ENCODE assay signal across 15 cellular contexts in the genomic region with DNA sequence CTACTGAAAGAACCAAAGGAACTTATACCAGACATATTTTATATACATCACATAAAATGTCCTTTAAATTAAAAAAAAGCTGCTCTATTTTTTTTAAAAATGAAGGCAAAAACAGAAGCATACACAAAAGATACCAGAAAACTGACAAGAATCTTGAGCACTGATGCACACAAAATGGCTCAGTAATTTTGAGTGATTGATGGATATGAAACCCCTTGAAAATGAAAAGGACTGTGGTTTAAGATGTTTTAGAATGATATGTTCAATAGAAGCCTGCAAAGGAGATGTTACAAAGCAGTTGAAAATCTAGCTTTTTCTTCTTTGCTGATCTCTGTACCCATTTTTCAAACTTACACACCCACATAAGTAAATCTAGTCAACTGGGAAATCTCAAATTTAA. TPM values are rescaled to one million over a fixed set of nuclear protein-coding genes. Genes with fewer than 3 reads are reported as not detected.
DNase-seq lines count a peak whose midpoint lies in the region; ATAC-seq, FAIRE-seq and TF ChIP-seq lines count a peak whose summit lies in the region.
"Had no signal": no experiment of that assay in that cellular context is flagged by ENCODE, and none has a peak within 500 bp of the region (broad histone marks: within the 10 kb centered on the region; RNA-seq: fewer than 3 reads in every experiment).

No MANE protein-coding gene starts in this region.

- H2AFZ ChIP-seq in OCI-LY1 (ENCODE audit: low read length) (no peak overlapping the region), astrocyte (ENCODE audit: low read depth, low read length) (no peak overlapping the region)

- TF ChIP-seq CTCF in DOHH2 (IDR thresholded peaks at IDR 0.05; ENCODE audit: low read depth, low read length, poor library complexity, severe bottlenecking): no peak
- no peak for TF ChIP-seq CTCF in OCI-LY1 (IDR thresholded peaks at IDR 0.05; ENCODE audit: low read length)
- TF ChIP-seq CTCF in astrocyte (IDR thresholded peaks at IDR 0.05; ENCODE audit: insufficient read depth, low read depth, low read length): no peak
- no peak for TF ChIP-seq CTCF in ascending aorta (IDR thresholded peaks at IDR 0.05)

- H4K20me1 ChIP-seq in BLaER1 (peaks cover 33% of the 10 kb centered on the region), DOHH2 (ENCODE audit: control insufficient read depth, insufficient read depth, low read depth, low read length) (peaks cover 6% of the 10 kb centered on the region; the same call in 1 of the 2 replicates), OCI-LY1 (ENCODE audit: insufficient read depth, low read length) (no peaks in the 10 kb centered on the region; the same call in 1 of the 2 replicates), astrocyte (ENCODE audit: insufficient read depth, low read length) (peaks cover 5% of the 10 kb centered on the region)

- H3K9me3 ChIP-seq in BLaER1 (no peaks in the 10 kb centered on the region), DOHH2 (ENCODE audit: control insufficient read depth, insufficient read depth, low read length) (no peaks in the 10 kb centered on the region), OCI-LY1 (ENCODE audit: low read length) (no peaks in the 10 kb centered on the region), astrocyte (ENCODE audit: insufficient read depth, low read depth, low read length) (no peaks in the 10 kb centered on the region), ascending aorta (no peaks in the 10 kb centered on the region)
- H3K9me3 ChIP-seq: testis had no signal

- H3K9me2 ChIP-seq in DOHH2 (replicated peaks; ENCODE audit: control insufficient read depth, low read length) (no peaks in the 10 kb centered on the region), OCI-LY1 (ENCODE audit: low read depth, low read length) (no peaks in the 10 kb centered on the region)

- H3F3A ChIP-seq in DOHH2 (ENCODE audit: control insufficient read depth, insufficient read depth) (0 out of 2 replicates have a peak, but pooled peaks cover 3% of the 10 kb centered on the region), OCI-LY1 (ENCODE audit: insufficient read depth, low read length) (no peaks in the 10 kb centered on the region)

- H3K9ac ChIP-seq in BLaER1 (no peak overlapping the region), OCI-LY1 (ENCODE audit: low read length) (peak overlapping the region; percentile 99), astrocyte (ENCODE audit: low read length) (no peak overlapping the region)

- no peak overlapping the region for H3K4me3 ChIP-seq in BLaER1
- peak overlapping the region; percentile 89 for H3K4me3 ChIP-seq in DOHH2 (ENCODE audit: low read length)
- H3K4me3 ChIP-seq in OCI-LY1 (ENCODE audit: low read depth, low read length, poor library complexity, severe bottlenecking): peak overlapping the region; percentile 98
- no peak overlapping the region for H3K4me3 ChIP-seq in astrocyte (ENCODE audit: insufficient read depth, low read depth, low read length)
- H3K4me3 ChIP-seq in ascending aorta: no peak overlapping the region
- H3K4me3 ChIP-seq: testis had no signal

- peaks cover 11% of the 10 kb centered on the region for H3K4me1 Mint-ChIP-seq in astrocyte (ENCODE audit: low read depth, unreplicated experiment)

- ATAC-seq in GM19463 (IDR thresholded peaks at IDR 0.05; ENCODE audit: unreplicated experiment) (no peak), GM19324 (IDR thresholded peaks at IDR 0.05; ENCODE audit: low FRiP score, unreplicated experiment) (no peak)
- ATAC-seq: effector memory CD8-positive, alpha-beta T cell had no signal

- intact Hi-C loops in ascending aorta (cut with DNase I): no loop called here

- DNase-seq in astrocyte (ENCODE audit: low read depth) (no peak), ascending aorta (ENCODE audit: low spot score in 2 of 2) (no peak)
- DNase-seq: activated CD4-positive, alpha-beta T cell treated with anti-CD3 and anti-CD28 coated beads for 4 hours; activated naive CD4-positive, alpha-beta T cell; effector memory CD8-positive, alpha-beta T cell; naive B cell; NCI-H1417 treated with DMSO at 0.1 percent for 48 hours; NCI-H510A; testis had no signal

- no peak overlapping the region for H3K27ac ChIP-seq in BLaER1
- 0 out of 2 replicates have a peak overlapping the region, but pooled peaks have one; percentile 0 for H3K27ac ChIP-seq in DOHH2 (ENCODE audit: low read depth, low read length)
- H3K27ac ChIP-seq in OCI-LY1 (ENCODE audit: low read depth, low read length, poor library complexity, severe bottlenecking): peak overlapping the region; percentile 85
- no peak overlapping the region for H3K27ac ChIP-seq in astrocyte (ENCODE audit: low read depth, low read length)
- no peak overlapping the region for H3K27ac ChIP-seq in ascending aorta
- H3K27ac ChIP-seq: C4-2B had no signal

- H3K36me3 ChIP-seq in BLaER1 (peaks cover 7% of the 10 kb centered on the region; the same call in 1 of the 2 replicates), DOHH2 (ENCODE audit: control insufficient read depth, low read length) (peaks cover 48% of the 10 kb centered on the region), OCI-LY1 (ENCODE audit: insufficient read depth, low read length) (peaks cover 33% of the 10 kb centered on the region), astrocyte (ENCODE audit: insufficient read depth, low read length) (no peaks in the 10 kb centered on the region), ascending aorta (no peaks in the 10 kb centered on the region)

- H3K79me2 ChIP-seq in DOHH2 (ENCODE audit: control insufficient read depth, low read length) (peaks cover 77% of the 10 kb centered on the region), OCI-LY1 (ENCODE audit: insufficient read depth, low read length) (peaks cover 75% of the 10 kb centered on the region), astrocyte (ENCODE audit: insufficient read depth, low read length) (peaks cover 74% of the 10 kb centered on the region)

- H3K4me2 ChIP-seq in BLaER1 (peak overlapping the region; percentile 75), DOHH2 (ENCODE audit: low read length) (peak overlapping the region; percentile 85), OCI-LY1 (ENCODE audit: low read length) (peak overlapping the region; percentile 86), astrocyte (ENCODE audit: low read length) (no peak overlapping the region)

- H3K9me3 Mint-ChIP-seq in astrocyte (ENCODE audit: unreplicated experiment): no peaks in the 10 kb centered on the region
- H3K9me3 Mint-ChIP-seq: effector memory CD8-positive, alpha-beta T cell; naive B cell had no signal

- peak overlapping the region; percentile 54 for H3K4me3 Mint-ChIP-seq in astrocyte (ENCODE audit: unreplicated experiment)

- no peak for FAIRE-seq in astrocyte (lab: Jason Lieb, UNC)

- H3K27ac Mint-ChIP-seq in astrocyte (ENCODE audit: unreplicated experiment): no peak overlapping the region
- H3K27ac Mint-ChIP-seq: effector memory CD8-positive, alpha-beta T cell had no signal

- H3K4me1 ChIP-seq in BLaER1 (peaks cover 35% of the 10 kb centered on the region), DOHH2 (ENCODE audit: control insufficient read depth, low read length) (peaks cover 66% of the 10 kb centered on the region), OCI-LY1 (ENCODE audit: insufficient read depth, low read length, severe bottlenecking) (peaks cover 73% of the 10 kb centered on the region), astrocyte (ENCODE audit: insufficient read depth, low read length) (peaks cover 8% of the 10 kb centered on the region), ascending aorta (peaks cover 2 to 5% of the 10 kb centered on the region in 2 donors)

- no peaks in the 10 kb centered on the region for H3K27me3 Mint-ChIP-seq in astrocyte (ENCODE audit: low read depth, unreplicated experiment)
- H3K27me3 Mint-ChIP-seq: effector memory CD8-positive, alpha-beta T cell; naive B cell had no signal

- H3K27me3 ChIP-seq in BLaER1: no peaks in the 10 kb centered on the region
- no peaks in the 10 kb centered on the region for H3K27me3 ChIP-seq in DOHH2 (ENCODE audit: control insufficient read depth, low read length)
- H3K27me3 ChIP-seq in OCI-LY1 (ENCODE audit: insufficient read depth, low read length): no peaks in the 10 kb centered on the region
- H3K27me3 ChIP-seq in astrocyte (ENCODE audit: insufficient read depth, low read length): no peaks in the 10 kb centered on the region
- H3K27me3 ChIP-seq in ascending aorta: no peaks in the 10 kb centered on the region
- H3K27me3 ChIP-seq: testis had no signal

- peaks cover 2% of the 10 kb centered on the region for H3K36me3 Mint-ChIP-seq in astrocyte (ENCODE audit: low read depth, unreplicated experiment)

RNA-seq across cellular contexts. Expression of gene C16orf87, which starts 2.7 kb away (rescaled TPM):
- total RNA-seq in astrocyte (20.5 and 25.0 TPM in 2 replicates), ascending aorta (under 0.01 TPM)

RNA-seq across cellular contexts. Expression of gene GPT2, which starts 55.9 kb away (rescaled TPM):
- total RNA-seq in astrocyte: 70.2 and 75.7 TPM in 2 replicates
- total RNA-seq in ascending aorta: 7.9 TPM

Comparison
In these comparisons a context has a peak if more than half of its experiments do, and no peak if none do; other contexts are left out.
1. H3K27ac ChIP-seq: peak in DOHH2 (single experiment) and OCI-LY1 (single experiment); none in BLaER1 (single experiment), astrocyte (single experiment) and ascending aorta (0 of 2).
2. H3K4me3 ChIP-seq: peak in DOHH2 (single experiment) and OCI-LY1 (single experiment); none in BLaER1 (single experiment), astrocyte (single experiment) and ascending aorta (0 of 2).
3. RNA of gene C16orf87, which starts 2.7 kb away (total RNA-seq): 20.5 to 25.0 TPM in astrocyte; under 0.01 TPM in ascending aorta (single experiment); every median in the first group is over 10 times any median in the second.